ENCODE assay signal across 8 cellular contexts in the genomic region with DNA sequence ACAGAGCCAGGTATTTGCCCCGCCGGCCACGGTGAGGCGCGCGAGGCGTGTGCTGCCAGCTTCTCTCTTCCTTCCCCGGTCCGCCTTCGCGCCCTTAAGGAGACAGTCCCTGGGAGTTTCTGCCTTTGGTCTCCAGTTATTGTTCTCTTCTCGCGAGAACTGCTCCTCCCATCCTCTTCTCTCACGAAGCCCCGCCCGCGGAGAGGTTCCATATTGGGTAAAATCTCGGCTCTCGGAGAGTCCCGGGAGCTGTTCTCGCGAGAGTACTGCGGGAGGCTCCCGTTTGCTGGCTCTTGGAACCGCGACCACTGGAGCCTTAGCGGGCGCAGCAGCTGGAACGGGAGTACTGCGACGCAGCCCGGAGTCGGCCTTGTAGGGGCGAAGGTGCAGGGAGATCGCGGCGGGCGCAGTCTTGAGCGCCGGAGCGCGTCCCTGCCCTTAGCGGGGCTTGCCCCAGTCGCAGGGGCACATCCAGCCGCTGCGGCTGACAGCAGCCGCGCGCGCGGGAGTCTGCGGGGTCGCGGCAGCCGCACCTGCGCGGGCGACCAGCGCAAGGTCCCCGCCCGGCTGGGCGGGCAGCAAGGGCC. TPM values are rescaled to one million over a fixed set of nuclear protein-coding genes. Genes with fewer than 3 reads are reported as not detected.
DNase-seq lines count a peak whose midpoint lies in the region; TF ChIP-seq lines count a peak whose summit lies in the region.

A gene (plus strand): TSS at position 308 of the 587 bp plus-strand sequence. CDS start 350 bp downstream, outside the sequence.

- no CpG with 5 or more reads among the region's 62 CpGs for WGBS in neuronal stem cell (ENCODE audit: extremely low coverage in 2 of 2, insufficient read length in 2 of 2, insufficient replicate concordance in 1 of 2), 2 donors

- H2AFZ ChIP-seq in neuronal stem cell (ENCODE audit: low read length): peak within 1 kb of the TSS; percentile 95

- H2AK5ac ChIP-seq in neuronal stem cell (ENCODE audit: low read depth, low read length): peak within 1 kb of the TSS; percentile 93

- H2BK15ac ChIP-seq in neuronal stem cell (ENCODE audit: low read length): peak within 1 kb of the TSS; percentile 84

- H3K14ac ChIP-seq in neuronal stem cell (ENCODE audit: low read length): peak within 1 kb of the TSS; percentile 99

- H3K4me1 ChIP-seq in neuronal stem cell (ENCODE audit: control insufficient read depth in 2 of 2, insufficient read depth in 1 of 2, low read depth in 1 of 2, low read length in 2 of 2): peaks cover 11 to 12% of the 10 kb centered on the region in 2 donors

- H3K9ac ChIP-seq in neuronal stem cell (ENCODE audit: low read depth, low read length, poor library complexity): peak within 1 kb of the TSS; percentile 100

- H3K36me3 Mint-ChIP-seq in HFFc6 (ENCODE audit: low read depth): peaks cover 10% of the 10 kb centered on the region
- H3K36me3 Mint-ChIP-seq in activated naive CD4-positive, alpha-beta T cell treated with anti-CD3 and anti-CD28 coated beads for 36 hours (ENCODE audit: low read depth): peaks cover 9% of the 10 kb centered on the region

- H3K9me3 Mint-ChIP-seq in HFFc6: peaks cover 4% of the 10 kb centered on the region; the same call in 1 of the 2 replicates
- H3K9me3 Mint-ChIP-seq in activated naive CD4-positive, alpha-beta T cell treated with anti-CD3 and anti-CD28 coated beads for 36 hours: no peaks in the 10 kb centered on the region

- H3K23ac ChIP-seq in neuronal stem cell (ENCODE audit: low read depth, low read length, poor library complexity): peak within 1 kb of the TSS; percentile 98

- H3K36me3 ChIP-seq in neuronal stem cell (replicated peaks in 1 of 2; ENCODE audit: control insufficient read depth in 2 of 2, insufficient read depth in 2 of 2, low read length in 2 of 2): no peaks in the 10 kb centered on the region

- CTCF ChIA-PET in activated naive CD4-positive, alpha-beta T cell treated with anti-CD3 and anti-CD28 coated beads for 36 hours (lab: Charles Lee): interaction anchor here (0.6 to 7.0 kb wide), 19 partner anchors 11 to 331 kb away, joined by 3 to 135 read pairs (median 4); no protein-coding TSS in a partner anchor

- TF ChIP-seq CTCF in HFFc6 (IDR thresholded peaks at IDR 0.05): peak; percentile 85
- TF ChIP-seq CTCF in subcutaneous adipose tissue (IDR thresholded peaks at IDR 0.05; ENCODE audit: low read depth): no peak

- DNase-seq in HFFc6 (peak; percentile 100), NAMALWA (ENCODE audit: low spot score) (peak; percentile 100), SK-N-DZ (ENCODE audit: low spot score) (peak; percentile 100), foreskin melanocyte (peak; percentile 100), neuronal stem cell (ENCODE audit: low spot score) (peak; percentile 100)
- peak; percentile 100 for DNase-seq in activated naive CD4-positive, alpha-beta T cell treated with anti-CD3 and anti-CD28 coated beads for 36 hours

- peaks cover 6% of the 10 kb centered on the region for H3K79me1 ChIP-seq in neuronal stem cell (ENCODE audit: low read depth, low read length)

- peak within 1 kb of the TSS; percentile 94 for H3K27ac Mint-ChIP-seq in HFFc6
- peak within 1 kb of the TSS; percentile 93 for H3K27ac Mint-ChIP-seq in activated naive CD4-positive, alpha-beta T cell treated with anti-CD3 and anti-CD28 coated beads for 36 hours

- H2BK5ac ChIP-seq in neuronal stem cell (ENCODE audit: low read length): peak within 1 kb of the TSS; percentile 85

- H3K4me3 Mint-ChIP-seq in HFFc6: peak within 1 kb of the TSS; percentile 100
- H3K4me3 Mint-ChIP-seq in activated naive CD4-positive, alpha-beta T cell treated with anti-CD3 and anti-CD28 coated beads for 36 hours: peak within 1 kb of the TSS; percentile 93

- H3K27ac ChIP-seq in neuronal stem cell (replicated peaks; ENCODE audit: low read length): peak within 1 kb of the TSS; percentile 94

- peak within 1 kb of the TSS; percentile 34 for H2BK120ac ChIP-seq in neuronal stem cell (ENCODE audit: low read depth, low read length)

- peak within 1 kb of the TSS; percentile 86 for H3K4me2 ChIP-seq in neuronal stem cell (ENCODE audit: insufficient read depth, low read length, poor library complexity, severe bottlenecking)

- H4K91ac ChIP-seq in neuronal stem cell (ENCODE audit: low read depth, low read length, poor library complexity): no peak within 1 kb of the TSS

- no peaks in the 10 kb centered on the region for H3K9me3 ChIP-seq in neuronal stem cell (replicated peaks in 1 of 2; ENCODE audit: control insufficient read depth in 2 of 2, insufficient read depth in 1 of 2, low read depth in 1 of 2, low read length in 2 of 2)

- intact Hi-C loops in activated naive CD4-positive, alpha-beta T cell treated with anti-CD3 and anti-CD28 coated beads for 36 hours (cut with micrococcal nuclease): loop anchor here (1.0 to 5.0 kb wide), 10 partner anchors 68 to 565 kb away; a partner anchor contains a TSS

- H3K4me1 Mint-ChIP-seq in HFFc6 (ENCODE audit: low read depth): peaks cover 46% of the 10 kb centered on the region
- H3K4me1 Mint-ChIP-seq in activated naive CD4-positive, alpha-beta T cell treated with anti-CD3 and anti-CD28 coated beads for 36 hours (ENCODE audit: low read depth): peaks cover 33% of the 10 kb centered on the region

- peaks cover 2% of the 10 kb centered on the region for H3K27me3 Mint-ChIP-seq in HFFc6 (ENCODE audit: insufficient read depth)
- peaks cover 19% of the 10 kb centered on the region for H3K27me3 Mint-ChIP-seq in activated naive CD4-positive, alpha-beta T cell treated with anti-CD3 and anti-CD28 coated beads for 36 hours (ENCODE audit: low read depth)

- H4K8ac ChIP-seq in neuronal stem cell (ENCODE audit: low read depth, low read length): peak within 1 kb of the TSS; percentile 87

- peak within 1 kb of the TSS; percentile 95 for H3K4ac ChIP-seq in neuronal stem cell (ENCODE audit: low read length)

- H3K4me3 ChIP-seq in GM08714 (ENCODE audit: low read length) (peak within 1 kb of the TSS; percentile 98), neuronal stem cell (ENCODE audit: low read length in 2 of 2) (peak within 1 kb of the TSS; percentile 98 to 99)

- H3K18ac ChIP-seq in neuronal stem cell (ENCODE audit: low read length): peak within 1 kb of the TSS; percentile 97

- no peaks in the 10 kb centered on the region for H3K27me3 ChIP-seq in neuronal stem cell (ENCODE audit: control insufficient read depth in 3 of 3, insufficient read depth in 3 of 3, low read depth in 1 of 3, low read length in 3 of 3)

- peak within 1 kb of the TSS; percentile 35 for H2BK12ac ChIP-seq in neuronal stem cell (ENCODE audit: low read length)

RNA-seq across cellular contexts. Expression of the gene that starts here (rescaled TPM):
- total RNA-seq in HFFc6 (2021; fragmentation: NEBNext Ultra II Directional; extraction: Animal tissue kit (Norgen Biotek cat#: 25700)): 10 to 100 TPM; 34.1 to 40.4 (median 37.1) TPM
- 28.5 and 29.4 TPM in 2 replicates for polyA plus RNA-seq in SK-N-DZ (2014; cell fraction: cytosol; rRNA removed)
- polyA plus RNA-seq in SK-N-DZ (2014; cell fraction: nucleus; rRNA removed): 27.4 and 32.7 TPM in 2 replicates
- total RNA-seq in activated naive CD4-positive, alpha-beta T cell treated with anti-CD3 and anti-CD28 coated beads for 36 hours: 10 to 100 TPM; 39.9 to 40.3 TPM
- polyA plus RNA-seq in neuronal stem cell (2013, experiment 1 of 2): 18.6 TPM
- 18.6 TPM for polyA plus RNA-seq in neuronal stem cell (2013, experiment 2 of 2)
- total RNA-seq in subcutaneous adipose tissue: 10 to 100 TPM; 78.2 to 96.5 (median 88.8) TPM

Comparison
In these comparisons a context has a peak if more than half of its experiments do, and no peak if none do; other contexts are left out.
1. Peak in every context shown above with its lines: DNase-seq, H3K4me3 ChIP-seq and H3K27ac ChIP-seq.